1 cellular context compared by ENCODE assay signal in the genomic region with DNA sequence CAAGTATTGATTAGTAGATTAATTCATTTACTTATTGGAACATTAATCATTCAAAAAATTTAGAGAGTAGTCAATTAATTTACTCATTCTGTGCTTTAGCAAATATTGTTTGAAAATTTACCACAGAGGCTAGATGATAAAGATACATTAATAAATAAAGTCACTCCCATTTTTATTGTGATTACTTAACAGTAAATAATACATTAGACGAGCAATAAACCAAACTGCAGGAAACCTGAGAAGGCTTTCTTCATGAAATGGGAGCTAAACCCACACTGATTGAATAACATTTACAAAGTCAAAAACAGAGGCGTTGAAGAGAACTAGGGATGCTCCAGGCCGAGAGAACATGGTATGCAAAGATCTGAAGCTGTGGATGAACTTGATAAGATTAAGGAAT.
TF ChIP-seq lines count a peak whose summit lies in the region.

No MANE protein-coding gene starts in this region.

TF ChIP-seq in GM23338, 12 proteins besides CTCF, POLR2A, EP300 and RAD21 (continued from another document):
- TF ChIP-seq, protein P1, sequence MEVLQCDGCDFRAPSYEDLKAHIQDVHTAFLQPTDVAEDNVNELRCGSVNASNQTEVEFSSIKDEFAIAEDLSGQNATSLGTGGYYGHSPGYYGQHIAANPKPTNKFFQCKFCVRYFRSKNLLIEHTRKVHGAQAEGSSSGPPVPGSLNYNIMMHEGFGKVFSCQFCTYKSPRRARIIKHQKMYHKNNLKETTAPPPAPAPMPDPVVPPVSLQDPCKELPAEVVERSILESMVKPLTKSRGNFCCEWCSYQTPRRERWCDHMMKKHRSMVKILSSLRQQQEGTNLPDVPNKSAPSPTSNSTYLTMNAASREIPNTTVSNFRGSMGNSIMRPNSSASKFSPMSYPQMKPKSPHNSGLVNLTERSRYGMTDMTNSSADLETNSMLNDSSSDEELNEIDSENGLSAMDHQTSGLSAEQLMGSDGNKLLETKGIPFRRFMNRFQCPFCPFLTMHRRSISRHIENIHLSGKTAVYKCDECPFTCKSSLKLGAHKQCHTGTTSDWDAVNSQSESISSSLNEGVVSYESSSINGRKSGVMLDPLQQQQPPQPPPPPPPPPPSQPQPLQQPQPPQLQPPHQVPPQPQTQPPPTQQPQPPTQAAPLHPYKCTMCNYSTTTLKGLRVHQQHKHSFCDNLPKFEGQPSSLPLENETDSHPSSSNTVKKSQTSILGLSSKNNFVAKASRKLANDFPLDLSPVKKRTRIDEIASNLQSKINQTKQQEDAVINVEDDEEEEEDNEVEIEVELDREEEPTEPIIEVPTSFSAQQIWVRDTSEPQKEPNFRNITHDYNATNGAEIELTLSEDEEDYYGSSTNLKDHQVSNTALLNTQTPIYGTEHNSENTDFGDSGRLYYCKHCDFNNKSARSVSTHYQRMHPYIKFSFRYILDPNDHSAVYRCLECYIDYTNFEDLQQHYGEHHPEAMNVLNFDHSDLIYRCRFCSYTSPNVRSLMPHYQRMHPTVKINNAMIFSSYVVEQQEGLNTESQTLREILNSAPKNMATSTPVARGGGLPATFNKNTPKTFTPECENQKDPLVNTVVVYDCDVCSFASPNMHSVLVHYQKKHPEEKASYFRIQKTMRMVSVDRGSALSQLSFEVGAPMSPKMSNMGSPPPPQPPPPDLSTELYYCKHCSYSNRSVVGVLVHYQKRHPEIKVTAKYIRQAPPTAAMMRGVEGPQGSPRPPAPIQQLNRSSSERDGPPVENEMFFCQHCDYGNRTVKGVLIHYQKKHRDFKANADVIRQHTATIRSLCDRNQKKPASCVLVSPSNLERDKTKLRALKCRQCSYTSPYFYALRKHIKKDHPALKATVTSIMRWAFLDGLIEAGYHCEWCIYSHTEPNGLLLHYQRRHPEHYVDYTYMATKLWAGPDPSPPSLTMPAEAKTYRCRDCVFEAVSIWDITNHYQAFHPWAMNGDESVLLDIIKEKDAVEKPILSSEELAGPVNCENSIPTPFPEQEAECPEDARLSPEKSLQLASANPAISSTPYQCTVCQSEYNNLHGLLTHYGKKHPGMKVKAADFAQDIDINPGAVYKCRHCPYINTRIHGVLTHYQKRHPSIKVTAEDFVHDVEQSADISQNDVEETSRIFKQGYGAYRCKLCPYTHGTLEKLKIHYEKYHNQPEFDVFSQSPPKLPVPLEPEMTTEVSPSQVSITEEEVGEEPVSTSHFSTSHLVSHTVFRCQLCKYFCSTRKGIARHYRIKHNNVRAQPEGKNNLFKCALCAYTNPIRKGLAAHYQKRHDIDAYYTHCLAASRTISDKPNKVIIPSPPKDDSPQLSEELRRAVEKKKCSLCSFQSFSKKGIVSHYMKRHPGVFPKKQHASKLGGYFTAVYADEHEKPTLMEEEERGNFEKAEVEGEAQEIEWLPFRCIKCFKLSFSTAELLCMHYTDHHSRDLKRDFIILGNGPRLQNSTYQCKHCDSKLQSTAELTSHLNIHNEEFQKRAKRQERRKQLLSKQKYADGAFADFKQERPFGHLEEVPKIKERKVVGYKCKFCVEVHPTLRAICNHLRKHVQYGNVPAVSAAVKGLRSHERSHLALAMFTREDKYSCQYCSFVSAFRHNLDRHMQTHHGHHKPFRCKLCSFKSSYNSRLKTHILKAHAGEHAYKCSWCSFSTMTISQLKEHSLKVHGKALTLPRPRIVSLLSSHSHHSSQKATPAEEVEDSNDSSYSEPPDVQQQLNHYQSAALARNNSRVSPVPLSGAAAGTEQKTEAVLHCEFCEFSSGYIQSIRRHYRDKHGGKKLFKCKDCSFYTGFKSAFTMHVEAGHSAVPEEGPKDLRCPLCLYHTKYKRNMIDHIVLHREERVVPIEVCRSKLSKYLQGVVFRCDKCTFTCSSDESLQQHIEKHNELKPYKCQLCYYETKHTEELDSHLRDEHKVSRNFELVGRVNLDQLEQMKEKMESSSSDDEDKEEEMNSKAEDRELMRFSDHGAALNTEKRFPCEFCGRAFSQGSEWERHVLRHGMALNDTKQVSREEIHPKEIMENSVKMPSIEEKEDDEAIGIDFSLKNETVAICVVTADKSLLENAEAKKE (CRISPR knock-in tag; IDR thresholded peaks at IDR 0.05), result no peak
- TF ChIP-seq STAT1 (IDR thresholded peaks at IDR 0.05; ENCODE audit: unreplicated experiment) (no peak), JUNB (IDR thresholded peaks at IDR 0.05; ENCODE audit: unreplicated experiment) (no peak), POLR2AphosphoS5 (IDR thresholded peaks at IDR 0.05; ENCODE audit: low read depth) (no peak), ZNF114 (CRISPR knock-in tag; IDR thresholded peaks at IDR 0.05) (no peak)
